Comparison of ENCODE assay signal across 10 cellular contexts in the genomic region with DNA sequence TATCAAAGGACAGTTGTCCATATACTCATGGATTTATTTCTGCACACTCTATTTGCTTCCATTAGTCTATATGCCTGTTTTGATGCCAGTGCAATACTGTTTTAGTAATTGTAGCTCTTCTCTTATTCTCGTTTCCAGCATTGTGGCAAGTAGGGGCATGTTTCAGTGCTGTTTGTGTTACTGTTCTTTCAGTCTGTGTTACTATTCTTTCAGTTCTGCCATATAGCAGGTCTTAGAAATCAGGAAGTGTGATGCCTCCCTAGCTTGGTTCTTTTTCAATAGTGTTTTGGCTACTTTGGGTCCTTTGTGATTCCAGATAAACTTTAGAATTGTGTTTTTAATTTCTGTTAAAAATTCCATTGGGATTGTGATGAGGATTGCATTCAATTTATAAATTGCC.
"Had no signal": no experiment of that assay in that cellular context is flagged by ENCODE, and none has a peak within 500 bp of the region (broad histone marks: within the 10 kb centered on the region; RNA-seq: fewer than 3 reads in every experiment).

No MANE protein-coding gene starts in this region.

- H3K36me3 Mint-ChIP-seq: IgD-negative memory B cell had no signal

- ATAC-seq: HepG2 had no signal

- H3K27ac Mint-ChIP-seq: H9, IgD-negative memory B cell had no signal

- FAIRE-seq: H54, HepG2 had no signal

- H3K27me3 Mint-ChIP-seq: IgD-negative memory B cell had no signal

- H3K4me2 ChIP-seq: KMS-11 had no signal

- H3K4me3 Mint-ChIP-seq: H9, IgD-negative memory B cell had no signal

- H3K4me3 ChIP-seq: GM23248 had no signal

- H3K4me1 Mint-ChIP-seq: H9, IgD-negative memory B cell had no signal

- DNase-seq: GM23248, GOT3, H9, HCEC 1CT, KBM-7 had no signal

- H2AFZ ChIP-seq: GM23248 had no signal

- H3K9me3 Mint-ChIP-seq: H9 had no signal

- H3K9ac ChIP-seq: GM23248, KMS-11 had no signal

- H3K27ac ChIP-seq: GM23248, HL-60, KMS-11 had no signal
